In the genomic region with DNA sequence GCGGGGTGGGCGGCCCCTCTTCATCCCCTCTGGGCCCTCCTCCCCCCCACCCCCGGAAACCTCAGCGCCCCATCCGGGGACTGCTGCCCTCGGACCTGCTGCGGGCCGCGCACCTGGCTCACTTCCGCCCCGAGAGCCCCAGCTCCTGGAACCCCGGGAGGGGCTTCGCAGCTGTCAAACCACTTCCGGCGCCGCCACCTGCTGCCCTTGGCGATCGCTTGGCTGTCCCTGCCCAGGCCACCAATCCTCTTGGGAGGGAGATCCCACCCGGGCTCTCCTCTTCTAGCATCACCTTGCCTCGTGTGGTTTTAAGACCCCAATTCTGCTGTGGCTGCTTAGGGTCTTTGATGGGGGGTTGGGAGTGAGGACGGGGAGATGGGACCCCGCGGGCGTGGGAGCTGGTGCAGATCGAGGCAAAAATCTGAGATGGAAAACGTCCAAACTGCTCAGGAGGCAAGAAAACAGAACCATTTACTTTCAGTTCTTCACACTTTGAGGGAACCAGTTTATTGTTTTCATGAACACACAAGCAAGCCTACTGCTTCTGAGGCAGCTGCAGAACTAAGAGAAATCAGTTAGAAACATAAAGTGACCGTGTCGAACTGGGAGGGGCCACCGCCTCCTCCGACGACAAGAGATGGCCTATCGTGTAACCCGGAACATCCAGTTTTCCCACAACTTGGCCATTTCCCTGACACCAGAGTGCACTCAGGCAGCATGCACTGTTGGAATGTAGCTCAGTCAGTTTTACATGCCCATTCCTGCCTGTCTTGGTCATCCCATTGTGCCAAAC, we compare ENCODE assay signal across 8 cellular contexts. TPM values are rescaled to one million over a fixed set of nuclear protein-coding genes. Genes with fewer than 3 reads are reported as not detected.
DNase-seq lines count a peak whose midpoint lies in the region; ATAC-seq and TF ChIP-seq lines count a peak whose summit lies in the region.

No MANE protein-coding gene starts in this region.

- no peak for TF ChIP-seq POLR2A in lower leg skin (IDR thresholded peaks at IDR 0.05)

- peak overlapping the region; percentile 40 for H3K4me3 ChIP-seq in lower leg skin (ENCODE audit: low read depth, poor library complexity, severe bottlenecking)

- whole genome bisulfite sequencing in lower leg skin, 2 donors: 1 to 39% methylated on average over 17 to 22 of the region's 33 CpGs

- TF ChIP-seq CTCF in lower leg skin (IDR thresholded peaks at IDR 0.05): no peak

- intact Hi-C loops in lower leg skin (cut with DNase I; ENCODE audit: low total_unique reads): no loop called here

- DNase-seq in A172 (ENCODE audit: low spot score) (peak; percentile 61), NCI-H2029 (lab: John Stamatoyannopoulos, UW) (peak; percentile 59), dedifferentiated amniotic fluid mesenchymal stem cell (ENCODE audit: extremely low spot score) (peak; percentile 56), lower leg skin (ENCODE audit: low spot score in 2 of 2) (peak; percentile 64 to 89)
- peak; percentile 34 for DNase-seq in activated CD4-positive, alpha-beta T cell treated with anti-CD3 and anti-CD28 coated beads for 1 hour
- DNase-seq in stimulated activated CD8-positive, alpha-beta memory T cell treated with anti-CD3 and anti-CD28 coated beads, Interleukin-12 subunit alpha, Interleukin-12 subunit beta, amount 100 ng/mL, for 4 hours (ENCODE audit: low read depth): peak; percentile 42

- ATAC-seq in GM18508 (IDR thresholded peaks at IDR 0.05; ENCODE audit: insufficient read depth, unreplicated experiment): peak; percentile 34
- peak; percentile 59 for ATAC-seq in HG02938 (IDR thresholded peaks at IDR 0.05; ENCODE audit: unreplicated experiment)

RNA-seq across cellular contexts. Expression of a gene that starts 0.8 kb away (rescaled TPM):
- 25.6 and 34.3 TPM in 2 replicates for total RNA-seq in A172 (2014; rRNA removed; shearing (Covaris generic))
- total RNA-seq in lower leg skin: 10 to 100 TPM; 27.7 to 77.0 (median 45.9) TPM

Comparison
In these comparisons a context has a peak if more than half of its experiments do, and no peak if none do; other contexts are left out.
1. Peak in every context shown above with its lines: DNase-seq, ATAC-seq and H3K4me3 ChIP-seq.